26 cellular contexts compared by ENCODE assay signal in the genomic region with DNA sequence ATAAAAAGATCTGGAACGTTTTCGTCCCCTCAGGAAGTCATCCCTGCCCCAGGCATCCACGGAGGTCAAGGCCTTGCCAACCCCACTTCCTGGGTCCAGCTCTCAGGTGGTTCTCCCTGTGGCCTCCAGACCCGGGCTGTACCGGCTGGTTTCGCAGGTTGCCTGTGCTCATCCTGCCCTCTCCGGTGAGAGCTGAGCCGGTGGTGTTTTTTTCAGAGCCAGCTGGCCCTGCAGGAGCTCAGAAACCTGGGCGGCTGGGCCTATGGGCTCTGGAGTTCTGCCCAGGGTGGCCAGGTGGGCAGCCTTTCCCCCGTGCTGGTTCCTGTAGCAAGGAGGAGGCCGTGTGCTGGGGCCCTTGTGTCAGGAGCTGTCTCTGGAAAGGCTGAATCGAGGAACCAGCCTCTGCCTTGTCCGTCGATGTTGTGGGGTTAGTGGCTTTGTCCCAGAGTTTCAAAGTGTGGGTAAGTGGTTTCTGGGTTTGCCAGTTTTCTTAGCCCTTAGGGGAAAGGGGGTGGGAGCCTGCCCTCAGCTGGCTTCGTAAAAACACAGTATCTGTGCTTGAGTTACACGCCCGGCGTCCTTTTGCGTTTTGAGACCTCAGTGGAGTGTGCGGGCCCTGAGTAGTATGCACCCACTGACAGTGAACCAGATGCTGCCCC. TPM values are rescaled to one million over a fixed set of nuclear protein-coding genes. Genes with fewer than 3 reads are reported as not detected.
"Had no signal": no experiment of that assay in that cellular context is flagged by ENCODE, and none has a peak within 500 bp of the region (broad histone marks: within the 10 kb centered on the region; RNA-seq: fewer than 3 reads in every experiment).

No MANE protein-coding gene starts in this region.

- H3K27me3 Mint-ChIP-seq: activated naive CD8-positive, alpha-beta T cell treated with anti-CD3 and anti-CD28 coated beads, Interleukin-2, amount 10 ng/mL, durations not matched to agents 7 days and 5 days had no signal

- H3K36me3 ChIP-seq: Peyer's patch had no signal

- H3K27me3 ChIP-seq: adrenal gland, Peyer's patch had no signal

- H3K4me3 ChIP-seq: adrenal gland, K562, Peyer's patch had no signal

- H3K27ac Mint-ChIP-seq: activated naive CD8-positive, alpha-beta T cell treated with anti-CD3 and anti-CD28 coated beads, Interleukin-2, amount 10 ng/mL, durations not matched to agents 7 days and 5 days; T-helper 1 cell treated with Interleukin-12 subunit alpha and Interleukin-12 subunit beta and Interleukin-4 antibody, amounts not matched to agents 30 μg/mL and 1 μg/mL, for 36 hours had no signal

- H3K4me3 Mint-ChIP-seq: activated naive CD8-positive, alpha-beta T cell treated with anti-CD3 and anti-CD28 coated beads, Interleukin-2, amount 10 ng/mL, durations not matched to agents 7 days and 5 days; T-helper 1 cell treated with Interleukin-12 subunit alpha and Interleukin-12 subunit beta and Interleukin-4 antibody, amounts not matched to agents 30 μg/mL and 1 μg/mL, for 36 hours had no signal

- H3K27ac ChIP-seq: adrenal gland, Peyer's patch, RWPE1 had no signal

- DNase-seq: activated CD4-positive, alpha-beta T cell treated with anti-CD3 and anti-CD28 coated beads for 4 hours; activated CD8-positive, alpha-beta memory T cell treated with anti-CD3 and anti-CD28 coated beads for 24 hours; activated naive CD4-positive, alpha-beta T cell treated with anti-CD3 and anti-CD28 coated beads, Interleukin-2, amount 50 U/mL, for 16 hours; activated naive CD8-positive, alpha-beta T cell treated with anti-CD3 and anti-CD28 coated beads, Interleukin-2, amount 10 ng/mL, durations not matched to agents 7 days and 5 days; activated T-cell treated with anti-CD3 and anti-CD28 coated beads, Interleukin-2, amount 50 U/mL, for 72 hours; adrenal gland; anterior cingulate cortex; Karpas-422; MM.1S; NCI-H1105 treated with DMSO at 0.1 percent for 48 hours; NCI-H1436 treated with DMSO at 0.1 percent for 48 hours; NCI-H187; NCI-H2081 treated with DMSO at 0.1 percent for 48 hours; NCI-H226; NCI-H526; NCI-H774; NK-92 treated with Interleukin-12 subunit alpha and Interleukin-12 subunit beta, amount 100 ng/mL, for 24 hours; SHP77 treated with DMSO at 0.1 percent for 48 hours had no signal

- H3K9me3 Mint-ChIP-seq: activated naive CD8-positive, alpha-beta T cell treated with anti-CD3 and anti-CD28 coated beads, Interleukin-2, amount 10 ng/mL, durations not matched to agents 7 days and 5 days; activated T-cell treated with anti-CD3 and anti-CD28 coated beads, Interleukin-2, amount 50 U/mL, for 72 hours; T-helper 1 cell treated with Interleukin-12 subunit alpha and Interleukin-12 subunit beta and Interleukin-4 antibody, amounts not matched to agents 30 μg/mL and 1 μg/mL, for 36 hours had no signal

- ATAC-seq: activated CD4-positive, CD25-positive, alpha-beta regulatory T cell treated with anti-CD3 and anti-CD28 coated beads, Interleukin-2, amount 50 U/mL, for 24 hours; activated T-cell treated with anti-CD3 and anti-CD28 coated beads, Interleukin-2, amount 50 U/mL, for 72 hours; K562 had no signal

- H3K9me3 ChIP-seq: adrenal gland, Peyer's patch had no signal

RNA-seq across cellular contexts. Expression of a gene that starts 23.6 kb away (rescaled TPM):
- total RNA-seq: activated naive CD8-positive, alpha-beta T cell treated with anti-CD3 and anti-CD28 coated beads, Interleukin-2, amount 10 ng/mL, durations not matched to agents 7 days and 5 days; activated T-cell treated with anti-CD3 and anti-CD28 coated beads, Interleukin-2, amount 50 U/mL, for 72 hours; adrenal gland; cardiac septum; K562; NCI-H460; Peyer's patch; SK-MEL-5 had no signal
- polyA plus RNA-seq: adrenal gland, K562 had no signal
